Comparison of ENCODE assay signal across 14 cellular contexts in the genomic region with DNA sequence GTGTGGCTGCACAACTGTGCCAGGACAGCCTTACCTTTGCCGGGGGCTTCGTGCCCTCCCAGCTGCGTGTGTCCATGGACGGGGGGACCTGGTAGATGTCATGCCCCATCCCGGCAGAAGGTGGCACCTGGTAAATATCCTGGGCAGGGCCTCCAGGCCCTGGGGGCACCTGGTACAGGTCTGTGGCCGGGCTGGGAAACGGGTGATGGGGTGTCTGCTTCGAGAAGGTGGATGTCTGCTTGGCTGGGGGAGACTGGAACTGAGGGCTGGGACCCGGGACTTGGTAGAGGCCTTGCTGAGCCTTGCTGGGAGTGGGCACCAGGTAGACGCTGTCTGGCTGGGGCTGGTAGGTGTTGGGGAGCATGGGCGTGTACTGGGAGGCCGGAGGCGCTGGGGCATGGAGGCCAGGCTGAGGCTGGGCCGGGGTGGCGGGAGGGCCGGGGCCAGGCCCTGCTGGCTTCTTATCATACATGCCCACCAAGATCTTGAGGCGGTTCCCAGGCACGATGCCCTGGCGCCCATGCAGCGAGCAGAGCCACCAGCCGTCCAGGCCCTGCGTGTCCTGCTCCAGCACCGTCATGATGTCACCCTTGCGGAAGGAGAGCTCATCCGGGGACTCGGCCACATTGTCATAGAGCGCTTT. TPM values are rescaled to one million over a fixed set of nuclear protein-coding genes. Genes with fewer than 3 reads are reported as not detected.
"Had no signal": no experiment of that assay in that cellular context is flagged by ENCODE, and none has a peak within 500 bp of the region (broad histone marks: within the 10 kb centered on the region; RNA-seq: fewer than 3 reads in every experiment).

No MANE protein-coding gene starts in this region.

RNA-seq across cellular contexts. Expression of gene BCAR1, which starts 8.9 kb away (rescaled TPM):
- total RNA-seq: T-helper 1 cell treated with Interleukin-12 subunit alpha and Interleukin-12 subunit beta and Interleukin-4 antibody, amounts not matched to agents 30 ng/mL and 1 ng/mL, for 36 hours had no signal

RNA-seq across cellular contexts. Expression of gene CTRB1, which starts 23.8 kb away (rescaled TPM):
- total RNA-seq: activated naive CD4-positive, alpha-beta T cell treated with anti-CD3 and anti-CD28 coated beads for 36 hours; breast epithelium; dermis blood vessel endothelial cell; epithelial cell of proximal tubule; fibroblast of lung; foreskin keratinocyte; left lung; renal cortical epithelial cell; SJCRH30; subcutaneous adipose tissue; T-helper 1 cell treated with Interleukin-12 subunit alpha and Interleukin-12 subunit beta and Interleukin-4 antibody, amounts not matched to agents 30 ng/mL and 1 ng/mL, for 36 hours; urinary bladder had no signal
- polyA plus RNA-seq: fibroblast of lung, foreskin keratinocyte, keratinocyte had no signal

RNA-seq across cellular contexts. Expression of gene CTRB2, which starts 35.6 kb away (rescaled TPM):
- total RNA-seq: activated naive CD4-positive, alpha-beta T cell treated with anti-CD3 and anti-CD28 coated beads for 36 hours; breast epithelium; dermis blood vessel endothelial cell; epithelial cell of proximal tubule; fibroblast of lung; foreskin keratinocyte; left lung; mucosa of descending colon; renal cortical epithelial cell; SJCRH30; subcutaneous adipose tissue; T-helper 1 cell treated with Interleukin-12 subunit alpha and Interleukin-12 subunit beta and Interleukin-4 antibody, amounts not matched to agents 30 ng/mL and 1 ng/mL, for 36 hours; urinary bladder had no signal
- polyA plus RNA-seq: fibroblast of lung, foreskin keratinocyte, keratinocyte had no signal
